11 cellular contexts compared by ENCODE assay signal in genomic region chr2:122219504-122219903, GRCh38.
"Had no signal": no experiment of that assay in that cellular context is flagged by ENCODE, and none has a peak within 500 bp of the region (broad histone marks: within the 10 kb centered on the region; RNA-seq: fewer than 3 reads in every experiment).

No MANE protein-coding gene starts in this region.

- H3K4me2 ChIP-seq: GM23338 had no signal

- H3K4me1 ChIP-seq: HAP-1 had no signal

- H3K36me3 ChIP-seq: HAP-1 had no signal

- H2AFZ ChIP-seq: GM23248, GM23338 had no signal

- H3K9ac ChIP-seq: GM23248 had no signal

- H3K4me3 ChIP-seq: GM23248, GM23338, HAP-1 had no signal

- DNase-seq: GM23248, GOT3, H7, H9, HCEC 1CT, HFFc6 had no signal

- ATAC-seq: GM23338, HCT116 had no signal

- H3K9me3 ChIP-seq: HAP-1 had no signal

- H3K27ac ChIP-seq: GM23248 had no signal

- FAIRE-seq: H1, H54 had no signal
